In the genomic region with DNA sequence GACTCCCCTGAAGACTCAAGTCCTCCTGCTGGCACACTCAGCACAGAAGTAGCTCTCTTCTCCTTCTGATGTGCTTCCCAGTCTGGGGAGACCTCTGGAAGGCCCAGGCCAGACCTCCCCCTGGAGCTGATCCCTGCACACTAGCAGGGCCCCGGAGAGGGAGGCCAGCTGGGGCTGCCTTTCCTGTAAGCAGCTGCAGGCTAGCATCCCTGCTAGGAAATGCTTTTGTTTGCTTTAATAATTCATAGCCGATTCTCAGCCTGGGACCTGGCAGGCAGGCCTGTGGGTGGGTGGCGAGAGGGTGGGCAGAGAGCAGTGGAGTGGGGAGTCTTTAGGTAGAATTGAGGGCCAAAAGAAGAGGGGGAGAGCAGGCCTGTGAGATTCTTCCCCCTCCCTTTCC, we compare ENCODE assay signal across 25 cellular contexts. TPM values are rescaled to one million over a fixed set of nuclear protein-coding genes. Genes with fewer than 3 reads are reported as not detected.
DNase-seq lines count a peak whose midpoint lies in the region; TF ChIP-seq lines count a peak whose summit lies in the region.
"Had no signal": no experiment of that assay in that cellular context is flagged by ENCODE, and none has a peak within 500 bp of the region (broad histone marks: within the 10 kb centered on the region; RNA-seq: fewer than 3 reads in every experiment).

No MANE protein-coding gene starts in this region.

- peak overlapping the region in 2 of 5 experiments; percentile 52 to 57 for H3K4me3 Mint-ChIP-seq in brain
- H3K4me3 Mint-ChIP-seq: activated naive CD4-positive, alpha-beta T cell treated with anti-CD3 and anti-CD28 coated beads, Interleukin-2, amount 10 ng/mL, durations not matched to agents 7 days and 5 days; natural killer cell treated with Interleukin-12 subunit alpha and Interleukin-12 subunit beta and Interleukin-15 and Interleukin-18, amount 100 ng/mL, for 72 hours; stimulated activated effector memory CD8-positive, alpha-beta T cell treated with anti-CD3 and anti-CD28 coated beads, Interleukin-12 subunit alpha, Interleukin-12 subunit beta, amount 100 ng/mL, for 72 hours had no signal

- H3K27me3 Mint-ChIP-seq in brain, result peaks cover 25% of the 10 kb centered on the region

- intact Hi-C loops in mammary epithelial cell (cut with micrococcal nuclease), result no loop called here

- no peak overlapping the region for H3K27ac ChIP-seq in osteoblast (ENCODE audit: low read depth, low read length)
- H3K27ac ChIP-seq in mammary epithelial cell (ENCODE audit: insufficient read depth, low read depth, low read length), result no peak overlapping the region
- H3K27ac ChIP-seq: 22Rv1, epithelial cell of prostate, heart right ventricle, Peyer's patch, thoracic aorta, WERI-Rb-1 had no signal

- CTCF ChIA-PET in mammary epithelial cell (lab: Charles Lee; ENCODE audit: low non-redundant PET), result no interaction called here

- H3K9me3 ChIP-seq in osteoblast (ENCODE audit: low read depth, low read length), result no peaks in the 10 kb centered on the region
- no peaks in the 10 kb centered on the region for H3K9me3 ChIP-seq in mammary epithelial cell (replicated peaks; ENCODE audit: insufficient read depth, low read length)
- H3K9me3 ChIP-seq: heart right ventricle, Peyer's patch, thoracic aorta had no signal

- DNase-seq in DMS 273 (lab: John Stamatoyannopoulos, UW; ENCODE audit: unreplicated experiment) (peak; percentile 17), DMS 273 treated with DMSO at 0.1 percent for 48 hours (lab: John Stamatoyannopoulos, UW) (no peak), H7 (peak; percentile 30), osteoblast (ENCODE audit: insufficient read length, low spot score, missing footprints) (peak; percentile 77), mammary epithelial cell (no peak), DMS153 (lab: John Stamatoyannopoulos, UW) (no peak), NCI-H2029 (lab: John Stamatoyannopoulos, UW) (no peak)
- DNase-seq: activated CD4-positive, alpha-beta T cell treated with anti-CD3 and anti-CD28 coated beads, Interleukin-2, amount 50 U/mL, for 48 hours; activated naive CD4-positive, alpha-beta T cell treated with anti-CD3 and anti-CD28 coated beads, Interleukin-2, amount 10 ng/mL, durations not matched to agents 7 days and 5 days; amygdala; heart right ventricle; Kasumi-1; left ventricle myocardium superior; NCI-H2081 treated with DMSO at 0.1 percent for 48 hours; NCI-H510A treated with DMSO at 0.1 percent for 48 hours; T-helper 2 cell; WERI-Rb-1 had no signal

- in situ Hi-C loops in mammary epithelial cell (cut with MboI; ENCODE audit: low sequenced_read_pairs in 2 of 2), result no loop called here

- no peak overlapping the region for H3K9ac ChIP-seq in mammary epithelial cell (ENCODE audit: insufficient read depth, low read length)

- H3K36me3 Mint-ChIP-seq in brain, result no peaks in the 10 kb centered on the region
- H3K36me3 Mint-ChIP-seq: activated naive CD4-positive, alpha-beta T cell treated with anti-CD3 and anti-CD28 coated beads, Interleukin-2, amount 10 ng/mL, durations not matched to agents 7 days and 5 days; natural killer cell treated with Interleukin-12 subunit alpha and Interleukin-12 subunit beta and Interleukin-15 and Interleukin-18, amount 100 ng/mL, for 72 hours; stimulated activated effector memory CD8-positive, alpha-beta T cell treated with anti-CD3 and anti-CD28 coated beads, Interleukin-12 subunit alpha, Interleukin-12 subunit beta, amount 100 ng/mL, for 72 hours had no signal

- BruUV-seq in mammary epithelial cell (replicated peaks; lab: Mats Ljungman, UMichigan), result no TSS peak

- H3K36me3 ChIP-seq in H7 (replicated peaks; ENCODE audit: control insufficient read depth, insufficient read depth, low read length) (no peaks in the 10 kb centered on the region), osteoblast (ENCODE audit: insufficient read depth, low read length) (no peaks in the 10 kb centered on the region), mammary epithelial cell (ENCODE audit: insufficient read depth, low read length) (no peaks in the 10 kb centered on the region)
- H3K36me3 ChIP-seq: heart right ventricle, Peyer's patch, thoracic aorta, WERI-Rb-1 had no signal

- peaks cover 85% of the 10 kb centered on the region for H3K27me3 ChIP-seq in H7 (ENCODE audit: control insufficient read depth, insufficient read depth, low read length)
- peaks cover 63% of the 10 kb centered on the region for H3K27me3 ChIP-seq in osteoblast (ENCODE audit: insufficient read depth, low read length)
- peaks cover 22% of the 10 kb centered on the region for H3K27me3 ChIP-seq in mammary epithelial cell (ENCODE audit: insufficient read depth, low read length)

- dilution Hi-C loops in mammary epithelial cell (cut with HindIII; ENCODE audit: low sequenced_read_pairs), result no loop called here

- H3K4me3 ChIP-seq in H7 (ENCODE audit: insufficient read depth, low read depth, low read length) (no peak overlapping the region), osteoblast (ENCODE audit: insufficient read depth, low read length) (no peak overlapping the region), mammary epithelial cell (replicated peaks in 1 of 3; ENCODE audit: insufficient read depth in 1 of 3, low read depth in 2 of 3, low read length in 3 of 3) (no peak overlapping the region)
- H3K4me3 ChIP-seq: dorsolateral prefrontal cortex, heart right ventricle, Peyer's patch, thoracic aorta had no signal

- WGBS in mammary epithelial cell (ENCODE audit: low coverage, missing lambda C conversion rate), result no CpG with 5 or more reads among the region's 3 CpGs

- no peaks in the 10 kb centered on the region for H3K4me1 ChIP-seq in osteoblast (ENCODE audit: insufficient read depth, low read length)
- H3K4me1 ChIP-seq in mammary epithelial cell (ENCODE audit: insufficient read depth, low read length), result no peaks in the 10 kb centered on the region

- H4K20me1 ChIP-seq in osteoblast (ENCODE audit: insufficient read depth, low read length), result no peaks in the 10 kb centered on the region
- H4K20me1 ChIP-seq in mammary epithelial cell (ENCODE audit: insufficient read depth, low read length), result no peaks in the 10 kb centered on the region

- no peaks in the 10 kb centered on the region for H3K79me2 ChIP-seq in osteoblast (ENCODE audit: insufficient read depth, low read length)
- no peaks in the 10 kb centered on the region for H3K79me2 ChIP-seq in mammary epithelial cell (ENCODE audit: insufficient read depth, low read length)

- no peaks in the 10 kb centered on the region for H3K9me3 Mint-ChIP-seq in brain
- H3K9me3 Mint-ChIP-seq: activated naive CD4-positive, alpha-beta T cell treated with anti-CD3 and anti-CD28 coated beads, Interleukin-2, amount 10 ng/mL, durations not matched to agents 7 days and 5 days; natural killer cell treated with Interleukin-12 subunit alpha and Interleukin-12 subunit beta and Interleukin-15 and Interleukin-18, amount 100 ng/mL, for 72 hours; stimulated activated effector memory CD8-positive, alpha-beta T cell treated with anti-CD3 and anti-CD28 coated beads, Interleukin-12 subunit alpha, Interleukin-12 subunit beta, amount 100 ng/mL, for 72 hours had no signal

- H2AFZ ChIP-seq in osteoblast (ENCODE audit: low read length), result no peak overlapping the region
- H2AFZ ChIP-seq in mammary epithelial cell (ENCODE audit: low read depth, low read length), result no peak overlapping the region

- TF ChIP-seq CTCF in brain (conservative IDR thresholded peaks at IDR 0.05) (no peak), osteoblast (IDR thresholded peaks at IDR 0.05; ENCODE audit: extremely low read depth, low read depth, low read length) (no peak), mammary epithelial cell (conservative IDR thresholded peaks at IDR 0.05 in 1 of 2, IDR thresholded peaks at IDR 0.05 in 1 of 2; ENCODE audit: extremely low read depth in 1 of 2, insufficient read depth in 1 of 2, low read depth in 1 of 2, low read length in 2 of 2) (no peak)

- peaks cover 65% of the 10 kb centered on the region for H3K4me1 Mint-ChIP-seq in brain
- H3K4me1 Mint-ChIP-seq: stimulated activated effector memory CD8-positive, alpha-beta T cell treated with anti-CD3 and anti-CD28 coated beads, Interleukin-12 subunit alpha, Interleukin-12 subunit beta, amount 100 ng/mL, for 72 hours had no signal

- H3K4me2 ChIP-seq in osteoblast (ENCODE audit: insufficient read depth, low read length) (no peak overlapping the region), mammary epithelial cell (ENCODE audit: insufficient read depth, low read depth, low read length) (no peak overlapping the region)

- H3K27ac Mint-ChIP-seq in brain, result peak overlapping the region in 3 of 5 experiments; percentile 64 to 88 (median 72)
- H3K27ac Mint-ChIP-seq: activated naive CD4-positive, alpha-beta T cell treated with anti-CD3 and anti-CD28 coated beads, Interleukin-2, amount 10 ng/mL, durations not matched to agents 7 days and 5 days; natural killer cell treated with Interleukin-12 subunit alpha and Interleukin-12 subunit beta and Interleukin-15 and Interleukin-18, amount 100 ng/mL, for 72 hours; stimulated activated effector memory CD8-positive, alpha-beta T cell treated with anti-CD3 and anti-CD28 coated beads, Interleukin-12 subunit alpha, Interleukin-12 subunit beta, amount 100 ng/mL, for 72 hours had no signal

RNA-seq across cellular contexts. Expression of a gene that starts 5.2 kb away (rescaled TPM):
- total RNA-seq in H7 (2014; rRNA removed; shearing (Covaris generic)), result 1.1 and 2.6 TPM in 2 replicates
- polyA plus RNA-seq in brain (ENCODE audit: insufficient read depth, low read depth, low replicate concordance) (20.4 TPM), mammary epithelial cell (not detected)
- total RNA-seq in osteoblast (under 0.01 and 0.29 TPM in 2 replicates), mammary epithelial cell (under 1 TPM in 1 of 2 donors, not detected in 1; 0.17 TPM)
- not detected for polyA minus RNA-seq in mammary epithelial cell

RNA-seq across cellular contexts. Expression of a gene that starts 33.8 kb away (rescaled TPM):
- total RNA-seq in H7 (2014; rRNA removed; shearing (Covaris generic)), result 174 and 183 TPM in 2 replicates
- 82.1 TPM for polyA plus RNA-seq in brain (ENCODE audit: insufficient read depth, low read depth, low replicate concordance)
- total RNA-seq in osteoblast, result 67.5 and 71.7 TPM in 2 replicates
- 10 to 100 TPM; 50.0 to 78.5 TPM for total RNA-seq in mammary epithelial cell
- polyA plus RNA-seq in mammary epithelial cell, result 131 TPM
- 153 TPM for polyA minus RNA-seq in mammary epithelial cell

RNA-seq across cellular contexts. Expression of a gene that starts 45.3 kb away (rescaled TPM):
- total RNA-seq in H7 (2014; rRNA removed; shearing (Covaris generic)), result 334 and 392 TPM in 2 replicates
- 95.9 TPM for polyA plus RNA-seq in brain (ENCODE audit: insufficient read depth, low read depth, low replicate concordance)
- total RNA-seq in osteoblast, result 86.0 and 91.2 TPM in 2 replicates
- total RNA-seq in mammary epithelial cell, result 100 to 1,000 TPM; 101 to 297 TPM
- polyA plus RNA-seq in mammary epithelial cell, result 258 TPM
- 285 TPM for polyA minus RNA-seq in mammary epithelial cell

Comparison
In these comparisons a context has a peak if more than half of its experiments do, and no peak if none do; other contexts are left out.
1. DNase-seq: peak in DMS 273 (single experiment), H7 (single experiment) and osteoblast (single experiment); none in DMS 273 treated with DMSO at 0.1 percent for 48 hours (single experiment), mammary epithelial cell (single experiment), DMS153 (single experiment) and NCI-H2029 (single experiment).